14 cellular contexts compared by ENCODE assay signal in the genomic region with DNA sequence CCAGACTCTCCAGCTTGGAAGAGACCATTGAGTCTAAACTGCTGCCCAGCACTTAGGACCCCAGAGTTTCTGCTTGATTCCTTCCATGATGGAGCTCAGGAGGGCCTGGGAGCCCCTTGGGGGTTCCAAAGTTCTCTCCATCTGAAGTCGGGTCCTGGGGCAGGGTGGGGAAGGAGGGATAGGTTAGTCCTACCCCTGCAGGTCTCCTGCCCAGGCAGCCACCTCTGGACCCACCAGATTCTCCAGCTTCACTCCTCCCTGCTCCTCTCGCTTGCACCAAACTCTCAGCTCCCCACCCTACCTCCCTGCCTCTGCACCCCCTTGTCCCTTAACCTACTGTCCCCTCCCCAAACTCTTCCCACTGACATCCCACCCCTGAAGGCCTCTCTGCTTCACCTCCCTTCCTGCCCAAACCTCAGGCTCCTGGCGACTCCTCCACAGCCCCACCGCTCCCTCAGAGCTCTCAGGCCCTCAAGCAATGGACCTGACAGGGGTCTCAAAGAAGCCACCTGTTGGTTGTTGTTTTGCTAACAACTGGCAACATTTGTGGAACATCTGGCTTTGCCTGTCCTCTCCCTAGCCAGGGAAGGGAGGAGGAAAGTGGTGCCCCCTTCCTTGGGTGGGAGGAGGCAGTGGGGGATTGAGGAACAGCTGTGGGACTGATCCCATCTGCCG.
A peak's percentile ranks its signal among the peaks of the same experiment; 100 is the strongest.
DNase-seq lines count a peak whose midpoint lies in the region; ATAC-seq and TF ChIP-seq lines count a peak whose summit lies in the region.
"Had no signal": no experiment of that assay in that cellular context is flagged by ENCODE, and none has a peak within 500 bp of the region (broad histone marks: within the 10 kb centered on the region; RNA-seq: fewer than 3 reads in every experiment).

No MANE protein-coding gene starts in this region.

- peaks cover 25% of the 10 kb centered on the region for H3K36me3 ChIP-seq in right atrium auricular region

- H3K4me3 ChIP-seq in right atrium auricular region (no peak overlapping the region), dorsolateral prefrontal cortex (no peak overlapping the region)
- H3K4me3 ChIP-seq: breast epithelium, Peyer's patch, tibial nerve had no signal

- intact Hi-C loops in dorsolateral prefrontal cortex (cut with DNase I) = no loop called here

- H3K9me3 ChIP-seq in right atrium auricular region = no peaks in the 10 kb centered on the region
- H3K9me3 ChIP-seq: breast epithelium, Peyer's patch, tibial nerve had no signal

- H3K27ac ChIP-seq in right atrium auricular region = peak overlapping the region; percentile 2 to 86
- no peak overlapping the region for H3K27ac ChIP-seq in dorsolateral prefrontal cortex
- H3K27ac ChIP-seq: tibial nerve had no signal

- no peaks in the 10 kb centered on the region for H3K9me3 Mint-ChIP-seq in activated naive CD8-positive, alpha-beta T cell treated with anti-CD3 and anti-CD28 coated beads for 36 hours
- no peaks in the 10 kb centered on the region for H3K9me3 Mint-ChIP-seq in activated naive CD8-positive, alpha-beta T cell treated with anti-CD3 and anti-CD28 coated beads, Interleukin-2, amount 50 U/mL, for 24 hours
- H3K9me3 Mint-ChIP-seq in stimulated activated naive B cell treated with anti-CD40 and anti-IgM and Interleukin-4, amounts not matched to agents 10 μg/mL and 1 μg/mL and 100 μg/mL, for 72 hours = no peaks in the 10 kb centered on the region

- H3K4me3 Mint-ChIP-seq in activated naive CD8-positive, alpha-beta T cell treated with anti-CD3 and anti-CD28 coated beads for 36 hours = no peak overlapping the region
- H3K4me3 Mint-ChIP-seq in activated naive CD8-positive, alpha-beta T cell treated with anti-CD3 and anti-CD28 coated beads, Interleukin-2, amount 50 U/mL, for 24 hours = no peak overlapping the region
- peak overlapping the region in 1 of 2 donors; percentile 17 for H3K4me3 Mint-ChIP-seq in stimulated activated naive B cell treated with anti-CD40 and anti-IgM and Interleukin-4, amounts not matched to agents 10 μg/mL and 1 μg/mL and 100 μg/mL, for 72 hours
- H3K4me3 Mint-ChIP-seq: T-helper 17 cell had no signal

- DNase-seq in activated naive CD8-positive, alpha-beta T cell treated with anti-CD3 and anti-CD28 coated beads for 36 hours = no peak
- DNase-seq in activated naive CD8-positive, alpha-beta T cell treated with anti-CD3 and anti-CD28 coated beads, Interleukin-2, amount 50 U/mL, for 24 hours = no peak
- peak; percentile 9 for DNase-seq in NCI-H82 treated with DMSO at 0.1 percent for 48 hours (lab: John Stamatoyannopoulos, UW; ENCODE audit: unreplicated experiment)
- DNase-seq in right atrium auricular region (ENCODE audit: low spot score) = no peak
- no peak for DNase-seq in stimulated activated naive B cell treated with anti-CD40 and anti-IgM and Interleukin-4, amounts not matched to agents 10 μg/mL and 1 μg/mL and 100 μg/mL, for 72 hours
- DNase-seq in dorsolateral prefrontal cortex = no peak
- no peak for DNase-seq in GM19240 (ENCODE audit: insufficient read length, low spot score)
- no peak for DNase-seq in stimulated activated CD4-positive, alpha-beta T cell treated with anti-CD3 and anti-CD28 coated beads, Interleukin-2, amount 100 ng/mL, for 24 hours
- DNase-seq: activated CD4-positive, alpha-beta T cell treated with anti-CD3 and anti-CD28 coated beads, Interleukin-2, amount 50 U/mL, for 1 hour; DMS53; T-helper 17 cell had no signal

- no peaks in the 10 kb centered on the region for H3K27me3 Mint-ChIP-seq in activated naive CD8-positive, alpha-beta T cell treated with anti-CD3 and anti-CD28 coated beads for 36 hours
- no peaks in the 10 kb centered on the region for H3K27me3 Mint-ChIP-seq in activated naive CD8-positive, alpha-beta T cell treated with anti-CD3 and anti-CD28 coated beads, Interleukin-2, amount 50 U/mL, for 24 hours
- no peaks in the 10 kb centered on the region for H3K27me3 Mint-ChIP-seq in stimulated activated naive B cell treated with anti-CD40 and anti-IgM and Interleukin-4, amounts not matched to agents 10 μg/mL and 1 μg/mL and 100 μg/mL, for 72 hours
- H3K27me3 Mint-ChIP-seq: T-helper 17 cell had no signal

- H3K27me3 ChIP-seq in right atrium auricular region (no peaks in the 10 kb centered on the region), dorsolateral prefrontal cortex (no peaks in the 10 kb centered on the region)
- H3K27me3 ChIP-seq: breast epithelium, Peyer's patch, tibial nerve had no signal

- TF ChIP-seq CTCF in right atrium auricular region (IDR thresholded peaks at IDR 0.05) (no peak), dorsolateral prefrontal cortex (IDR thresholded peaks at IDR 0.05 in 54 of 56, conservative IDR thresholded peaks at IDR 0.05 in 2 of 56; ENCODE audit: low read depth in 1 of 56, partially characterized antibody in 56 of 56) (no peak)

- peak overlapping the region; percentile 8 for H3K27ac Mint-ChIP-seq in activated naive CD8-positive, alpha-beta T cell treated with anti-CD3 and anti-CD28 coated beads for 36 hours
- no peak overlapping the region for H3K27ac Mint-ChIP-seq in activated naive CD8-positive, alpha-beta T cell treated with anti-CD3 and anti-CD28 coated beads, Interleukin-2, amount 50 U/mL, for 24 hours
- peak overlapping the region; percentile 49 for H3K27ac Mint-ChIP-seq in stimulated activated naive B cell treated with anti-CD40 and anti-IgM and Interleukin-4, amounts not matched to agents 10 μg/mL and 1 μg/mL and 100 μg/mL, for 72 hours

- H3K36me3 Mint-ChIP-seq in activated naive CD8-positive, alpha-beta T cell treated with anti-CD3 and anti-CD28 coated beads for 36 hours = peaks cover 2% of the 10 kb centered on the region
- H3K36me3 Mint-ChIP-seq in activated naive CD8-positive, alpha-beta T cell treated with anti-CD3 and anti-CD28 coated beads, Interleukin-2, amount 50 U/mL, for 24 hours (ENCODE audit: low read depth) = peaks cover 15% of the 10 kb centered on the region
- H3K36me3 Mint-ChIP-seq in stimulated activated naive B cell treated with anti-CD40 and anti-IgM and Interleukin-4, amounts not matched to agents 10 μg/mL and 1 μg/mL and 100 μg/mL, for 72 hours = peaks cover 19 to 37% of the 10 kb centered on the region in 2 donors

- H3K4me1 ChIP-seq in right atrium auricular region = peaks cover 0 to 74% of the 10 kb centered on the region in 2 donors

- peaks cover 13% of the 10 kb centered on the region for H3K4me1 Mint-ChIP-seq in activated naive CD8-positive, alpha-beta T cell treated with anti-CD3 and anti-CD28 coated beads for 36 hours
- H3K4me1 Mint-ChIP-seq in activated naive CD8-positive, alpha-beta T cell treated with anti-CD3 and anti-CD28 coated beads, Interleukin-2, amount 50 U/mL, for 24 hours = peaks cover 22% of the 10 kb centered on the region
- H3K4me1 Mint-ChIP-seq in stimulated activated naive B cell treated with anti-CD40 and anti-IgM and Interleukin-4, amounts not matched to agents 10 μg/mL and 1 μg/mL and 100 μg/mL, for 72 hours = peaks cover 31 to 76% of the 10 kb centered on the region in 2 donors

- no peak for ATAC-seq in activated naive CD8-positive, alpha-beta T cell treated with anti-CD3 and anti-CD28 coated beads, Interleukin-2, amount 50 U/mL, for 24 hours
- ATAC-seq in stimulated activated naive B cell treated with anti-CD40 and anti-IgM and Interleukin-4, amounts not matched to agents 10 μg/mL and 1 μg/mL and 100 μg/mL, for 72 hours (replicated peaks) = no peak
- ATAC-seq: T-helper 17 cell had no signal

Comparison
In these comparisons a context has a peak if more than half of its experiments do, and no peak if none do; other contexts are left out.
1. H3K27ac ChIP-seq: peak in right atrium auricular region (2 of 2); none in dorsolateral prefrontal cortex (0 of 59).